ENCODE assay signal across 29 cellular contexts in the genomic region with DNA sequence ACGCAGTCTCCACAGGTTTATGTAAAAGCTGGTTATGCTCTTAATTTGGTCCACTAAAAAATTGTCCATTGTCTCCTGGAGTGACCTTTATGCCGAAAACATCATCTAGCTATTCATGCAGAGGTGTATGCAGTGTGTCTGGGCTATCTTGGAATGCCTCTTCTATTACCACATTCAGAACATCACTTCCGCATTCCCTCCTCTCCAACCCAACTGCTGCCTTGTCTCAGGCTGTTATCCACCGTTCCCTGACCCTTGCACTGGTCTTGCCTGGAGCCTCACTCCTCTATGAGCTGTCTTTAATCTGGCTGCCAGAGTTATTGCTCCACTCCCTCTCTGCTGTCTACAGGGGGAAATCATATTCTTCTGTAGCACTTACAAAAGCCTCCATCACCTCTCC.
DNase-seq lines count a peak whose midpoint lies in the region; ATAC-seq and TF ChIP-seq lines count a peak whose summit lies in the region.
"Had no signal": no experiment of that assay in that cellular context is flagged by ENCODE, and none has a peak within 500 bp of the region (broad histone marks: within the 10 kb centered on the region; RNA-seq: fewer than 3 reads in every experiment).

No MANE protein-coding gene starts in this region.

- no peak overlapping the region for H3K4me3 ChIP-seq in Caco-2 (ENCODE audit: low read depth, low read length)
- H3K4me3 ChIP-seq in gastroesophageal sphincter = no peak overlapping the region
- H3K4me3 ChIP-seq in mucosa of descending colon = no peak overlapping the region
- H3K4me3 ChIP-seq: GM12878, lower lobe of right lung, SK-N-MC had no signal

- H3K27ac ChIP-seq in gastroesophageal sphincter = no peak overlapping the region
- H3K27ac ChIP-seq: lower lobe of right lung, SK-N-MC, WERI-Rb-1 had no signal

- peaks cover 23% of the 10 kb centered on the region for H3K4me1 Mint-ChIP-seq in Caco-2 (ENCODE audit: low read depth, unreplicated experiment)

- intact Hi-C loops in Caco-2 (cut with micrococcal nuclease; ENCODE audit: unreplicated experiment) (loop anchor here (1.0 to 2.0 kb wide), 8 partner anchors 29 to 392 kb away; no protein-coding TSS in a partner anchor), mucosa of descending colon (cut with DNase I, micrococcal nuclease) (no loop called here)

- H3K4me1 ChIP-seq in Caco-2 (peaks cover 52% of the 10 kb centered on the region), gastroesophageal sphincter (no peaks in the 10 kb centered on the region), mucosa of descending colon (ENCODE audit: low read depth) (no peaks in the 10 kb centered on the region)
- H3K4me1 ChIP-seq: lower lobe of right lung had no signal

- TF ChIP-seq EP300 in gastroesophageal sphincter (IDR thresholded peaks at IDR 0.05) = no peak

- H3K9me3 ChIP-seq in Caco-2 = no peaks in the 10 kb centered on the region
- no peaks in the 10 kb centered on the region for H3K9me3 ChIP-seq in gastroesophageal sphincter
- no peaks in the 10 kb centered on the region for H3K9me3 ChIP-seq in mucosa of descending colon
- H3K9me3 ChIP-seq: lower lobe of right lung had no signal

- DNase-seq in Caco-2 (peak; percentile 92 to 97), RPMI7951 (ENCODE audit: low read depth) (peak; percentile 67), mucosa of descending colon (peak in 1 of 3 donors; percentile 27), activated gamma-delta T cell (lab: John Stamatoyannopoulos, UW) (no peak), ureter (ENCODE audit: low spot score) (no peak)
- no peak for DNase-seq in effector CD4-positive, alpha-beta T cell
- DNase-seq: activated CD4-positive, alpha-beta memory T cell treated with anti-CD3 and anti-CD28 coated beads for 36 hours; activated naive CD4-positive, alpha-beta T cell; activated T-cell treated with anti-CD3 and anti-CD28 coated beads, Interleukin-2, amount 50 U/mL, for 1 hour; anterior cingulate cortex; C1 segment of cervical spinal cord; central memory CD4-positive, alpha-beta T cell; erythroblast; glutamatergic neuron; GOT3; lower lobe of right lung; NCI-H187; NCI-H2227 treated with DMSO at 0.1 percent for 48 hours; NCI-H82; nucleus accumbens; retina; stimulated activated CD4-positive, alpha-beta T cell treated with anti-CD3 and anti-CD28 coated beads, Interleukin-15, amount 100 ng/mL, for 24 hours; substantia nigra; T-helper 2 cell; WERI-Rb-1 had no signal

- peak overlapping the region; percentile 81 for H3K27ac Mint-ChIP-seq in Caco-2 (ENCODE audit: unreplicated experiment)
- H3K27ac Mint-ChIP-seq: activated CD4-positive, alpha-beta memory T cell treated with anti-CD3 and anti-CD28 coated beads for 36 hours had no signal

- POLR2A ChIA-PET in Caco-2 (lab: Charles Lee) = interaction anchor here (0.8 to 1.6 kb wide), 7 partner anchors 29 to 463 kb away, joined by 3 to 9 read pairs (median 4); no protein-coding TSS in a partner anchor

- 84 to 85% methylated on average over 3 to 4 of the region's 4 CpGs for WGBS in gastroesophageal sphincter (ENCODE audit: low coverage in 1 of 2), 2 donors

- no peaks in the 10 kb centered on the region for H3K36me3 ChIP-seq in Caco-2 (ENCODE audit: control insufficient read depth, insufficient read depth, low read length)
- H3K36me3 ChIP-seq in gastroesophageal sphincter = no peaks in the 10 kb centered on the region
- no peaks in the 10 kb centered on the region for H3K36me3 ChIP-seq in mucosa of descending colon (ENCODE audit: low read depth)
- H3K36me3 ChIP-seq: lower lobe of right lung, WERI-Rb-1 had no signal

- H3K4me3 Mint-ChIP-seq in Caco-2 (ENCODE audit: unreplicated experiment) = peak overlapping the region; percentile 28
- H3K4me3 Mint-ChIP-seq: activated CD4-positive, alpha-beta memory T cell treated with anti-CD3 and anti-CD28 coated beads for 36 hours had no signal

- TF ChIP-seq POLR2A in gastroesophageal sphincter (IDR thresholded peaks at IDR 0.05) = no peak

- CTCF ChIA-PET in Caco-2 (lab: Charles Lee) = interaction anchor here (0.5 to 2.1 kb wide), 10 partner anchors 29 to 1328 kb away, joined by 3 to 9 read pairs (median 5); no protein-coding TSS in a partner anchor

- TF ChIP-seq CTCF in Caco-2 (IDR thresholded peaks at IDR 0.05; ENCODE audit: insufficient read depth in 1 of 2, low read depth in 1 of 2, low read length in 1 of 2, severe bottlenecking in 1 of 2, unreplicated experiment in 1 of 2) = no peak
- TF ChIP-seq CTCF in gastroesophageal sphincter (IDR thresholded peaks at IDR 0.05) = no peak
- TF ChIP-seq CTCF in mucosa of descending colon (IDR thresholded peaks at IDR 0.05) = no peak

- no peaks in the 10 kb centered on the region for H3K27me3 ChIP-seq in Caco-2 (replicated peaks; ENCODE audit: control insufficient read depth, insufficient read depth, low read length)
- no peaks in the 10 kb centered on the region for H3K27me3 ChIP-seq in gastroesophageal sphincter

- no TSS peak for BruUV-seq in Caco-2 (replicated peaks; lab: Mats Ljungman, UMichigan)

- H3K9me3 Mint-ChIP-seq in Caco-2 (ENCODE audit: unreplicated experiment) = no peaks in the 10 kb centered on the region
- H3K9me3 Mint-ChIP-seq: activated CD4-positive, alpha-beta memory T cell treated with anti-CD3 and anti-CD28 coated beads for 36 hours had no signal

- peak; percentile 85 for ATAC-seq in gastroesophageal sphincter
- ATAC-seq in mucosa of descending colon = peak; percentile 88
- ATAC-seq in GM21619 (IDR thresholded peaks at IDR 0.05; ENCODE audit: unreplicated experiment) = no peak
- ATAC-seq: GM12878 had no signal

- no peaks in the 10 kb centered on the region for H3K27me3 Mint-ChIP-seq in Caco-2 (ENCODE audit: insufficient read depth, unreplicated experiment)
- H3K27me3 Mint-ChIP-seq: activated CD4-positive, alpha-beta memory T cell treated with anti-CD3 and anti-CD28 coated beads for 36 hours had no signal

- H3K36me3 Mint-ChIP-seq in Caco-2 (ENCODE audit: insufficient read depth, unreplicated experiment) = peaks cover 11% of the 10 kb centered on the region
- H3K36me3 Mint-ChIP-seq: activated CD4-positive, alpha-beta memory T cell treated with anti-CD3 and anti-CD28 coated beads for 36 hours had no signal

Comparison
In these comparisons a context has a peak if more than half of its experiments do, and no peak if none do; other contexts are left out.
1. DNase-seq: peak in Caco-2 (2 of 2) and RPMI7951 (single experiment); none in effector CD4-positive, alpha-beta T cell (single experiment), activated gamma-delta T cell (single experiment) and ureter (single experiment).